ENCODE assay signal across 2 cellular contexts in genomic region chr4:99861120-99861905, GRCh38.
TF ChIP-seq lines count a peak whose summit lies in the region.

No MANE protein-coding gene starts in this region.

TF ChIP-seq in H1, 55 proteins besides CTCF, POLR2A, EP300 and RAD21:
- TF ChIP-seq SIRT6 (IDR thresholded peaks at IDR 0.05; ENCODE audit: low read length) (no peak), YY1 (IDR thresholded peaks at IDR 0.05; ENCODE audit: low read depth, low read length) (no peak), POU5F1 (IDR thresholded peaks at IDR 0.05; ENCODE audit: low read depth, low read length) (no peak), RFX5 (IDR thresholded peaks at IDR 0.05; ENCODE audit: borderline replicate concordance, low read depth, low read length) (no peak), E2F6 (IDR thresholded peaks at IDR 0.05) (no peak), CTBP2 (IDR thresholded peaks at IDR 0.05; ENCODE audit: borderline replicate concordance, insufficient read depth, insufficient read length, low read length) (no peak), BCL11A (IDR thresholded peaks at IDR 0.05; ENCODE audit: low read depth in 2 of 2, low read length in 2 of 2) (no peak), HDAC6 (IDR thresholded peaks at IDR 0.05; ENCODE audit: low read depth, low read length) (no peak), TEAD4 (IDR thresholded peaks at IDR 0.05; ENCODE audit: low read depth, low read length) (no peak), SIX5 (IDR thresholded peaks at IDR 0.05; ENCODE audit: low read depth, low read length) (no peak), TAF7 (optimal IDR thresholded peaks at IDR 0.05; ENCODE audit: borderline replicate concordance, low read depth, low read length) (no peak), TBP (IDR thresholded peaks at IDR 0.05; ENCODE audit: low read depth, low read length) (no peak), USF2 (IDR thresholded peaks at IDR 0.05; ENCODE audit: low read length) (no peak), SAP30 (IDR thresholded peaks at IDR 0.05; ENCODE audit: insufficient read depth, insufficient replicate concordance, low read length) (no peak), CHD2 (IDR thresholded peaks at IDR 0.05; ENCODE audit: low read length) (no peak), TAF1 (IDR thresholded peaks at IDR 0.05; ENCODE audit: low read depth, low read length) (no peak), NRF1 (IDR thresholded peaks at IDR 0.05; ENCODE audit: low read depth, low read length) (no peak), SP1 (IDR thresholded peaks at IDR 0.05; ENCODE audit: low read depth, low read length) (no peak), EZH2 (IDR thresholded peaks at IDR 0.05; ENCODE audit: low read depth, low read length, severe bottlenecking) (no peak)

TF ChIP-seq in GM23338, 12 proteins besides CTCF, POLR2A, EP300 and RAD21:
- TF ChIP-seq NANOG (IDR thresholded peaks at IDR 0.05; ENCODE audit: borderline replicate concordance): no peak
- TF ChIP-seq ETS1 (IDR thresholded peaks at IDR 0.05): no peak
- TF ChIP-seq STAT1 (IDR thresholded peaks at IDR 0.05; ENCODE audit: unreplicated experiment): no peak
